In the genomic region with DNA sequence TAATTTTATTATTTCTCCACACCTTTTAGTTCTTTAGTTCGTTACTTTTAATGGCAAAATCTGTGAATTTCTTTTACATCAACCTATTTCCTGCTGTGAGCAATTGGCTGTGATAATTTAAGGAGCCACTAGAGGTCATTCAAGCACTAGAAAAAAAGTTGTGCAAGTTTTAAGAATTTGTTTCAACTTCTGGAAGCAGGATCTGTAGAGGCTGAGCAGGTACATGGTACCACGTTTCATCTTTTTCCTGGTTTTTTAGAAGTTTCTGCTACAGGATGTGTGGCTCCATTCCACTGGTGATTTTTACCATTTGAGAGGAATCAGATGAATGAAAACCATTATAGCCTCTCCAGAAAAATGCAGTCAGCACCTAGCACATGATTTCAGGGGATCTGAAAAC, we compare ENCODE assay signal across 17 cellular contexts. TPM values are rescaled to one million over a fixed set of nuclear protein-coding genes. Genes with fewer than 3 reads are reported as not detected.
DNase-seq lines count a peak whose midpoint lies in the region; FAIRE-seq and TF ChIP-seq lines count a peak whose summit lies in the region.
"Not testable (repeated sequence)": the region's sequence is repeated elsewhere in the genome, so short reads cannot be mapped to it uniquely, and the experiment has no call there.
"Had no signal": no experiment of that assay in that cellular context is flagged by ENCODE, and none has a peak within 500 bp of the region (broad histone marks: within the 10 kb centered on the region; RNA-seq: fewer than 3 reads in every experiment).

No MANE protein-coding gene starts in this region.

- H3K4me1 ChIP-seq in Loucy (ENCODE audit: insufficient read depth, low read length, poor library complexity, severe bottlenecking); SK-N-SH (ENCODE audit: control insufficient read depth in 1 of 2, insufficient read depth in 2 of 2, low read depth in 1 of 2, low read length in 1 of 2); cardiac muscle cell (ENCODE audit: low read depth): not testable (repeated sequence)

- TF ChIP-seq CTCF in AG10803 (conservative IDR thresholded peaks at IDR 0.05; ENCODE audit: low read length), result not testable (repeated sequence)
- 0 out of 2 replicates have a peak, but pooled peaks have one; percentile 9 for TF ChIP-seq CTCF in Loucy (conservative IDR thresholded peaks at IDR 0.05; ENCODE audit: low read length)
- peak; percentile 26; the same call in 1 of the 2 replicates for TF ChIP-seq CTCF in SK-N-SH (IDR thresholded peaks at IDR 0.05)
- TF ChIP-seq CTCF in cardiac muscle cell (IDR thresholded peaks at IDR 0.05; ENCODE audit: low read depth, low read length), result peak; percentile 7
- peak; percentile 41 for TF ChIP-seq CTCF in type B pancreatic cell (conservative IDR thresholded peaks at IDR 0.05)

- not testable (repeated sequence) for H3K9me3 ChIP-seq in Loucy (ENCODE audit: insufficient read depth, low read depth, low read length); SK-N-SH; cardiac muscle cell (ENCODE audit: low read depth)

- not testable (repeated sequence) for H3K27ac ChIP-seq in SK-N-SH (ENCODE audit: low read depth in 2 of 2, low read length in 1 of 2); cardiac muscle cell

- POLR2A ChIA-PET in SK-N-SH (lab: Yijun Ruan, JAX), result not testable (repeated sequence)

- WGBS in SK-N-SH (ENCODE audit: low lambda C conversion rate), result 0% methylated on average over 2 of the region's 2 CpGs

- H3K9me2 ChIP-seq in Loucy (replicated peaks; ENCODE audit: low read depth, low read length); SK-N-SH: not testable (repeated sequence)

- H3K9ac ChIP-seq in Loucy (ENCODE audit: low read depth, low read length, poor library complexity, severe bottlenecking); SK-N-SH: not testable (repeated sequence)

- not testable (repeated sequence) for H3K9me3 Mint-ChIP-seq in type B pancreatic cell

- not testable (repeated sequence) for H3F3A ChIP-seq in Loucy (ENCODE audit: low read depth); SK-N-SH (replicated peaks; ENCODE audit: insufficient read depth)

- H4K20me1 ChIP-seq in Loucy (ENCODE audit: insufficient read depth, low read length, poor library complexity, severe bottlenecking); SK-N-SH (ENCODE audit: insufficient read depth): not testable (repeated sequence)

- peak; percentile 95 for FAIRE-seq in colon (lab: Jason Lieb, UNC)

- not testable (repeated sequence) for TF ChIP-seq EP300 in SK-N-SH (IDR thresholded peaks at IDR 0.05; ENCODE audit: borderline replicate concordance in 1 of 2, low read depth in 1 of 2, low read length in 1 of 2)

- CTCF ChIA-PET in SK-N-SH (lab: Yijun Ruan, JAX), result not testable (repeated sequence)

- H3K36me3 Mint-ChIP-seq in type B pancreatic cell, result not testable (repeated sequence)

- H3K27me3 Mint-ChIP-seq in type B pancreatic cell, result not testable (repeated sequence)

- H3K27me3 ChIP-seq in Loucy (ENCODE audit: insufficient read depth, low read length, poor library complexity, severe bottlenecking); SK-N-SH (ENCODE audit: insufficient read depth); cardiac muscle cell: not testable (repeated sequence)

- H3K27ac Mint-ChIP-seq in type B pancreatic cell, result not testable (repeated sequence)

- H3K4me1 Mint-ChIP-seq in type B pancreatic cell (ENCODE audit: unreplicated experiment), result not testable (repeated sequence)

- TF ChIP-seq RAD21 in SK-N-SH (IDR thresholded peaks at IDR 0.05; ENCODE audit: low read length), result 0 out of 2 replicates have a peak, but pooled peaks have one; percentile 6

- not testable (repeated sequence) for H2AFZ ChIP-seq in Loucy (ENCODE audit: low read length); SK-N-SH (ENCODE audit: low read depth)

- not testable (repeated sequence) for H3K4me3 ChIP-seq in AG10803 (ENCODE audit: low read length); Loucy (ENCODE audit: low read length, poor library complexity, severe bottlenecking); SK-N-SH (ENCODE audit: low read depth in 2 of 2, low read length in 1 of 2); cardiac muscle cell

- H3K36me3 ChIP-seq in Loucy (ENCODE audit: insufficient read depth, low read length); SK-N-SH (replicated peaks in 1 of 2; ENCODE audit: control insufficient read depth in 1 of 2, insufficient read depth in 2 of 2, low read length in 1 of 2); cardiac muscle cell: not testable (repeated sequence)

- DNase-seq in AG10803 (ENCODE audit: low read depth) (peak; percentile 0), ELR (ENCODE audit: low read depth) (peak; percentile 5), cardiac muscle cell (ENCODE audit: low read depth in 1 of 2, low spot score in 1 of 2) (peak in 1 of 2 donors; percentile 11), middle frontal gyrus (ENCODE audit: extremely low spot score, low spot score) (peak; percentile 1)
- DNase-seq in SK-N-SH; type B pancreatic cell (ENCODE audit: extremely low spot score, unreplicated experiment): not testable (repeated sequence)

- not testable (repeated sequence) for H3K4me2 ChIP-seq in Loucy (ENCODE audit: low read depth, low read length, poor library complexity, severe bottlenecking); SK-N-SH

- not testable (repeated sequence) for H3K4me3 Mint-ChIP-seq in type B pancreatic cell

- not testable (repeated sequence) for H3K79me2 ChIP-seq in Loucy (ENCODE audit: insufficient read depth, low read length); SK-N-SH (ENCODE audit: insufficient read depth)

RNA-seq across cellular contexts. Expression of a gene that starts 4.8 kb away (rescaled TPM):
- polyA plus RNA-seq in SK-N-SH (2012; rRNA removed) (0.06 TPM in 1 of 2 replicates, not detected in the other), cardiac muscle cell (not detected in 2 replicates)
- 0.03 and 0.05 TPM in 2 replicates for polyA plus RNA-seq in SK-N-SH (2012; cell fraction: cytosol; rRNA removed)
- 0.12 TPM in 2 replicates for polyA plus RNA-seq in SK-N-SH (2012; cell fraction: nucleus; rRNA removed)
- total RNA-seq in cardiac muscle cell (0.99 and 2.1 TPM in 2 replicates), type B pancreatic cell (ENCODE audit: low replicate concordance) (0.19 and 0.99 TPM in 2 replicates)
- total RNA-seq: kidney, lower lobe of right lung, mucosa of descending colon, osteoblast had no signal

RNA-seq across cellular contexts. Expression of a gene that starts 47.3 kb away (rescaled TPM):
- polyA plus RNA-seq in SK-N-SH (2012; rRNA removed) (not detected in 2 replicates), cardiac muscle cell (0.27 TPM in 1 of 2 replicates, not detected in the other)
- not detected in 2 replicates for polyA plus RNA-seq in SK-N-SH (2012; cell fraction: cytosol; rRNA removed)
- not detected in 2 replicates for polyA plus RNA-seq in SK-N-SH (2012; cell fraction: nucleus; rRNA removed)
- total RNA-seq in cardiac muscle cell (not detected in 2 replicates), type B pancreatic cell (ENCODE audit: low replicate concordance) (not detected in 2 replicates)
- total RNA-seq: activated CD4-positive, alpha-beta memory T cell treated with anti-CD3 and anti-CD28 coated beads for 36 hours; activated T-cell treated with anti-CD3 and anti-CD28 coated beads, Interleukin-2, amount 50 U/mL, for 72 hours; glomerular endothelial cell; kidney; osteoblast; upper lobe of left lung had no signal
- polyA plus RNA-seq: small intestine had no signal
